Comparison of ENCODE assay signal across 8 cellular contexts in the genomic region with DNA sequence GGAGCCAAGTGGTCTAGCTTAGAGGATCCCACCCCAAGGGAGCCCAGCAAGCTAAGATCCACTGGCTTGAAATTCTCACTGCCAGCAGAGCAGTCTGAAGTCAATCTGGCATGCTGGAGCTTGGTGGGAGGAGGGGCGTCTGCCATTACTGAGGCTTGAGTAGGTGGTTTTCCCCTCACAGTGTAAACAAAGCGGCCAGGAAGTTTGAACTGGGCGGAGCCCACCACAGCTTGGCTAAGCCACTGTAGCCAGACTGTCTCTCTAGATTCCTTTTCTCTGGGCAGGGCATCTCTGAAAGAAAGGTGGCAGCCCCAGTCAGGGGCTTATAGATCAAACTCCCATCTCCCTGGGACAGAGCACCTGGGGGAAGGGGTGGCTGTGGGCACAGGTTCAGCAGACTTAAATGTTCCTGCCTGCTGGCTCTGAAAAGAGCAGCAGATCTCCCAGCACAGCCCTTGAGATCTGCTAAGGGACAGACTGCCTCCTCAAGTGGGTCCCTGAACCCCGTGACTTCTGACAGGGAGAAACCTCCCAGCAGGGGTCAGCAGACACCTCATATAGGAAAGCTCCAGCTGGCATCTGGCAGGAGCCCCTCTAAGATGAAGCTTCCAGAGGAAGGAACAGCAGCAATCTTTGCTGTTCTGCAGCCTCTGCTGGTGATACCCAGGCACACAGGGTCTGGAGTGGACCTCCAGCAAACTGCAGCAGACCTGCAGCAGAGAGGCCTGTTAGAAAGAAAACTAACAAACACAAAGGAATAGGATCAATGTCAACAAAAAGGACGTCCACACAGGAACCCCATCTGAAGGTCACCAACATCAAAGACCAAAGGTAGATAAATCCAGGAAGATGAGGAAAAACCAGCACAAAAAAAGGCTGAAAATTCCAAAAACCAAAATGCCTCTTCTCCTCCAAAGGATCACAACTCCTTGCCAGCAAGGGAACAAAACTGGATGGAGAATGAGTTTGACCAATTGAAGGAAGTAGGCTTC.
A peak's percentile ranks its signal among the peaks of the same experiment; 100 is the strongest.
DNase-seq lines count a peak whose midpoint lies in the region; ATAC-seq, FAIRE-seq and TF ChIP-seq lines count a peak whose summit lies in the region.
"Not testable (repeated sequence)": the region's sequence is repeated elsewhere in the genome, so short reads cannot be mapped to it uniquely, and the experiment has no call there.

No MANE protein-coding gene starts in this region.

- not testable (repeated sequence) for H3K9me3 Mint-ChIP-seq in CD4-positive, alpha-beta T cell

- H3K4me3 Mint-ChIP-seq in CD4-positive, alpha-beta T cell: not testable (repeated sequence)

- H3K4me3 ChIP-seq in bronchial epithelial cell (ENCODE audit: low read depth, low read length); kidney (ENCODE audit: low read length in 2 of 2): not testable (repeated sequence)

- H3K27ac ChIP-seq in CD4-positive, alpha-beta T cell (ENCODE audit: low read depth, low read length); kidney (ENCODE audit: low read depth in 2 of 2, low read length in 2 of 2): not testable (repeated sequence)

- ATAC-seq in CD4-positive, alpha-beta T cell (ENCODE audit: poor library complexity): not testable (repeated sequence)
- ATAC-seq in GM19324 (IDR thresholded peaks at IDR 0.05; ENCODE audit: low FRiP score, unreplicated experiment) (peak; percentile 74), HG03159 (IDR thresholded peaks at IDR 0.05; ENCODE audit: unreplicated experiment) (peak; percentile 64)

- intact Hi-C loops in CD4-positive, alpha-beta T cell (cut with DNase I, micrococcal nuclease); kidney (cut with DNase I): not testable (repeated sequence)

- peaks cover 18% of the 10 kb centered on the region for H3K4me1 Mint-ChIP-seq in CD4-positive, alpha-beta T cell (ENCODE audit: low read depth)

- not testable (repeated sequence) for H3K9ac ChIP-seq in kidney (ENCODE audit: low read length in 2 of 2)

- CTCF ChIA-PET in CD4-positive, alpha-beta T cell (lab: Charles Lee): not testable (repeated sequence)

- not testable (repeated sequence) for H3K27me3 ChIP-seq in CD4-positive, alpha-beta T cell (ENCODE audit: control insufficient read depth, insufficient read depth, low read length); bronchial epithelial cell (ENCODE audit: control insufficient read depth, insufficient read depth, low read length)

- FAIRE-seq in bronchial epithelial cell (lab: Jason Lieb, UNC); kidney (lab: Jason Lieb, UNC): not testable (repeated sequence)

- not testable (repeated sequence) for H3K36me3 ChIP-seq in bronchial epithelial cell (ENCODE audit: control insufficient read depth, insufficient read depth, low read length); kidney (ENCODE audit: control insufficient read depth in 1 of 2, insufficient read depth in 2 of 2, low read length in 2 of 2)

- peak in 6 of 10 experiments; percentile 3 to 23 (median 12) for DNase-seq in CD4-positive, alpha-beta T cell
- DNase-seq in NK-92 treated with Interleukin-12 subunit alpha and Interleukin-12 subunit beta, amount 100 ng/mL, for 24 hours (lab: John Stamatoyannopoulos, UW): peak; percentile 0
- peak; percentile 7 for DNase-seq in activated CD4-positive, alpha-beta T cell treated with anti-CD3 and anti-CD28 coated beads, Interleukin-2, amount 50 U/mL, for 1 hour
- DNase-seq in bronchial epithelial cell (ENCODE audit: low read depth) (peak; percentile 72), kidney (peak; percentile 40)
- DNase-seq in stimulated activated CD4-positive, alpha-beta T cell treated with anti-CD3 and anti-CD28 coated beads, TNF-alpha, amount 100 ng/mL, for 24 hours (ENCODE audit: low read depth in 3 of 3): peak; percentile 6 to 32 (median 7)

- H3K27ac Mint-ChIP-seq in CD4-positive, alpha-beta T cell: peak overlapping the region; percentile 10

- H3K27me3 Mint-ChIP-seq in CD4-positive, alpha-beta T cell: not testable (repeated sequence)

- POLR2A ChIA-PET in CD4-positive, alpha-beta T cell (lab: Charles Lee): interaction anchor here (2.0 kb wide), 1 partner anchor 11 kb away, joined by 9 read pairs; no protein-coding TSS in a partner anchor

- H3K36me3 Mint-ChIP-seq in CD4-positive, alpha-beta T cell (ENCODE audit: low read depth): not testable (repeated sequence)

- not testable (repeated sequence) for TF ChIP-seq CTCF in CD4-positive, alpha-beta T cell (IDR thresholded peaks at IDR 0.05)
- peak; percentile 36 for TF ChIP-seq CTCF in bronchial epithelial cell (IDR thresholded peaks at IDR 0.05; ENCODE audit: insufficient read depth, low read length, severe bottlenecking)
- peak; percentile 13 for TF ChIP-seq CTCF in kidney (IDR thresholded peaks at IDR 0.05; ENCODE audit: borderline replicate concordance, extremely low read depth, insufficient read depth)

- H3K4me1 ChIP-seq in kidney (ENCODE audit: control insufficient read depth in 1 of 2, insufficient read depth in 1 of 2, low read depth in 1 of 2, low read length in 2 of 2): not testable (repeated sequence)

- H3K9me3 ChIP-seq in CD4-positive, alpha-beta T cell (ENCODE audit: control insufficient read depth, low read length); kidney (ENCODE audit: control insufficient read depth in 1 of 2, low read length in 2 of 2): not testable (repeated sequence)

Comparison
In these comparisons a context has a peak if more than half of its experiments do, and no peak if none do; other contexts are left out.
1. DNase-seq: peak in every context shown above with its lines; median percentile 72 in bronchial epithelial cell; 40 in kidney; 12 in CD4-positive, alpha-beta T cell; 7 in activated CD4-positive, alpha-beta T cell treated with anti-CD3 and anti-CD28 coated beads, Interleukin-2, amount 50 U/mL, for 1 hour; 7 in stimulated activated CD4-positive, alpha-beta T cell treated with anti-CD3 and anti-CD28 coated beads, TNF-alpha, amount 100 ng/mL, for 24 hours; 0 in NK-92 treated with Interleukin-12 subunit alpha and Interleukin-12 subunit beta, amount 100 ng/mL, for 24 hours.